In the genomic region with DNA sequence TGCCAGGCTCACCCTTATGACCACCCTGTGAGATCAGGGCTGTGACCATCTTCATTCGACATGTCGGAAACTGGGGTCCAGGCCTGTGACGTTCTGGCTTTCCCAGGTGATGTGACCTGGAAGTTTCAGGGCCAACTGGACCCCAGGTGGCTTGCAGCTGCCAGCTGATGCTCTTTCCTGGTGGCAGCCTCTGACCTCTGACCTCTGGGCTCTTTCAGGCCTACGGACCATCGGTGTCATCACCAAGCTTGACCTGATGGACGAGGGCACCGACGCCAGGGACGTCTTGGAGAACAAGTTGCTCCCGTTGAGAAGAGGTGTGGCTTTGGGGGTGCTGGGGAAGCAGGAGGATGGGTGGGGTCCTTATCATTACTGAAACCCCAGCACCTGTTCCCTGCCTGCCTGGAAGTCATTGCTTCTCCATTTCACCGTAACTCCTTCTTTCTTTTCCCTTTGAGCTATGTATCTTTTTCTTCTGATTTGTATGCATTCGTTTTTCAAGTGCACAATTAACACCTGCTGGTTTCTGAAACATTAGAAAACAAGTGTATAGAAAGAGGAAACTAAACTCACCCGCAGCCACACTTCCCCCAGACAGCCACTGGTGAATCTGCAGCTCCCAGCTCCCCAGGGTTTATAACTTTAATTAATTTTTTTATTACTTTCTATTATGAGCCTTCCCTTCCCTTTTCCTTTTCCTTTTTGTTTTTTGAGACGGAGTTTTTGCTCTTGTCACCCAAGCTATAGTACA, we compare ENCODE assay signal across 15 cellular contexts. TPM values are rescaled to one million over a fixed set of nuclear protein-coding genes. Genes with fewer than 3 reads are reported as not detected.
DNase-seq lines count a peak whose midpoint lies in the region; ATAC-seq and TF ChIP-seq lines count a peak whose summit lies in the region.
"Had no signal": no experiment of that assay in that cellular context is flagged by ENCODE, and none has a peak within 500 bp of the region (broad histone marks: within the 10 kb centered on the region; RNA-seq: fewer than 3 reads in every experiment).

No MANE protein-coding gene starts in this region.

- no peak overlapping the region for H3K4me3 Mint-ChIP-seq in stimulated activated naive CD8-positive, alpha-beta T cell treated with anti-CD3 and anti-CD28 coated beads, Interleukin-15, Interleukin-2, amounts not matched to agents 100 ng/mL and 50 ng/mL, for 24 hours
- H3K4me3 Mint-ChIP-seq: stimulated activated effector memory CD8-positive, alpha-beta T cell treated with anti-CD3 and anti-CD28 coated beads, Interleukin-12 subunit alpha, Interleukin-12 subunit beta, amount 100 ng/mL, for 72 hours had no signal

- H3K27ac ChIP-seq in colonic mucosa, result peak overlapping the region; percentile 22
- H3K27ac ChIP-seq in transverse colon, result peak overlapping the region in 3 of 4 donors; percentile 11 to 62 (median 23)
- H3K27ac ChIP-seq in upper lobe of left lung, result peak overlapping the region in 2 of 4 donors; percentile 6 to 46
- H3K27ac ChIP-seq: sigmoid colon had no signal

- no peaks in the 10 kb centered on the region for H3K9me3 Mint-ChIP-seq in stimulated activated naive CD8-positive, alpha-beta T cell treated with anti-CD3 and anti-CD28 coated beads, Interleukin-15, Interleukin-2, amounts not matched to agents 100 ng/mL and 50 ng/mL, for 24 hours
- H3K9me3 Mint-ChIP-seq: stimulated activated effector memory CD8-positive, alpha-beta T cell treated with anti-CD3 and anti-CD28 coated beads, Interleukin-12 subunit alpha, Interleukin-12 subunit beta, amount 100 ng/mL, for 72 hours had no signal

- peaks cover 58% of the 10 kb centered on the region for H3K36me3 Mint-ChIP-seq in stimulated activated naive CD8-positive, alpha-beta T cell treated with anti-CD3 and anti-CD28 coated beads, Interleukin-15, Interleukin-2, amounts not matched to agents 100 ng/mL and 50 ng/mL, for 24 hours (ENCODE audit: low read depth)

- H3K36me3 ChIP-seq in colonic mucosa (peaks cover 26% of the 10 kb centered on the region), transverse colon (peaks cover 0 to 71% (median 30%) of the 10 kb centered on the region in 4 donors), upper lobe of left lung (peaks cover 28 to 97% (median 81%) of the 10 kb centered on the region in 4 donors)

- DNase-seq in stimulated activated naive CD8-positive, alpha-beta T cell treated with anti-CD3 and anti-CD28 coated beads, Interleukin-15, Interleukin-2, amounts not matched to agents 100 U/mL and 50 U/mL, for 24 hours, result no peak
- DNase-seq in NAMALWA (ENCODE audit: low spot score) (peak; percentile 70), colonic mucosa (no peak), transverse colon (peak; percentile 26), NCI-H524 (lab: John Stamatoyannopoulos, UW) (no peak), upper lobe of left lung (no peak)
- DNase-seq: activated CD4-positive, alpha-beta T cell treated with anti-CD3 and anti-CD28 coated beads for 1 hour; DMS153; KBM-7; NCI-H146; sigmoid colon had no signal

- no peaks in the 10 kb centered on the region for H3K27me3 ChIP-seq in colonic mucosa
- H3K27me3 ChIP-seq in transverse colon, result no peaks in the 10 kb centered on the region
- H3K27me3 ChIP-seq in upper lobe of left lung, result no peaks in the 10 kb centered on the region
- H3K27me3 ChIP-seq: sigmoid colon had no signal

- H3K4me1 ChIP-seq in colonic mucosa (no peaks in the 10 kb centered on the region), transverse colon (peaks cover 0 to 3% (median 1%) of the 10 kb centered on the region in 4 donors), upper lobe of left lung (peaks cover 3 to 16% (median 6%) of the 10 kb centered on the region in 4 donors)
- H3K4me1 ChIP-seq: sigmoid colon had no signal

- no peak for TF ChIP-seq EP300 in transverse colon (IDR thresholded peaks at IDR 0.05; ENCODE audit: low read depth)
- TF ChIP-seq EP300 in upper lobe of left lung (IDR thresholded peaks at IDR 0.05), result no peak

- no peaks in the 10 kb centered on the region for H3K9me3 ChIP-seq in colonic mucosa
- no peaks in the 10 kb centered on the region for H3K9me3 ChIP-seq in transverse colon
- no peaks in the 10 kb centered on the region for H3K9me3 ChIP-seq in upper lobe of left lung
- H3K9me3 ChIP-seq: sigmoid colon had no signal

- TF ChIP-seq POLR2A in transverse colon (IDR thresholded peaks at IDR 0.05) (no peak), upper lobe of left lung (IDR thresholded peaks at IDR 0.05) (no peak)

- no peak for ATAC-seq in stimulated activated naive CD8-positive, alpha-beta T cell treated with anti-CD3 and anti-CD28 coated beads, Interleukin-15, Interleukin-2, amounts not matched to agents 100 U/mL and 50 U/mL, for 24 hours
- ATAC-seq in GM21576 (IDR thresholded peaks at IDR 0.05; ENCODE audit: unreplicated experiment), result no peak
- ATAC-seq in upper lobe of left lung (ENCODE audit: low FRiP score in 2 of 2), result no peak
- ATAC-seq: HCT116; stimulated activated effector memory CD8-positive, alpha-beta T cell treated with anti-CD3 and anti-CD28 coated beads, Interleukin-12 subunit alpha, Interleukin-12 subunit beta, amount 100 ng/mL, for 72 hours had no signal

- WGBS in transverse colon (ENCODE audit: low coverage in 1 of 2), 2 donors, result 59 to 63% methylated on average over 3 to 14 of the region's 14 CpGs
- WGBS in upper lobe of left lung, 2 donors, result 59 to 67% methylated on average over 14 of the region's 14 CpGs

- peaks cover 19% of the 10 kb centered on the region for H3K4me1 Mint-ChIP-seq in stimulated activated naive CD8-positive, alpha-beta T cell treated with anti-CD3 and anti-CD28 coated beads, Interleukin-15, Interleukin-2, amounts not matched to agents 100 ng/mL and 50 ng/mL, for 24 hours (ENCODE audit: low read depth)

- intact Hi-C loops in colonic mucosa (cut with DNase I) (no loop called here), transverse colon (cut with DNase I; ENCODE audit: low total_unique reads) (no loop called here)

- peak overlapping the region; percentile 61 for H3K27ac Mint-ChIP-seq in stimulated activated naive CD8-positive, alpha-beta T cell treated with anti-CD3 and anti-CD28 coated beads, Interleukin-15, Interleukin-2, amounts not matched to agents 100 ng/mL and 50 ng/mL, for 24 hours

- TF ChIP-seq CTCF in colonic mucosa (IDR thresholded peaks at IDR 0.05) (no peak), transverse colon (IDR thresholded peaks at IDR 0.05) (no peak), upper lobe of left lung (IDR thresholded peaks at IDR 0.05) (no peak)

- no peaks in the 10 kb centered on the region for H3K27me3 Mint-ChIP-seq in stimulated activated naive CD8-positive, alpha-beta T cell treated with anti-CD3 and anti-CD28 coated beads, Interleukin-15, Interleukin-2, amounts not matched to agents 100 ng/mL and 50 ng/mL, for 24 hours

- H3K9ac ChIP-seq in colonic mucosa (ENCODE audit: low read depth in 2 of 2, low read length in 2 of 2), result no peak overlapping the region

- H3K4me3 ChIP-seq in colonic mucosa (no peak overlapping the region), transverse colon (no peak overlapping the region), upper lobe of left lung (no peak overlapping the region)
- H3K4me3 ChIP-seq: sigmoid colon had no signal

- in situ Hi-C loops in transverse colon (cut with MboI; ENCODE audit: low pct_ligation_motif_present in 1 of 4, low pct_unique_long_range_greater_than_20kb in 1 of 4, low sequenced_read_pairs in 3 of 4), result no loop called here

RNA-seq across cellular contexts. Expression of a gene that starts 58.9 kb away (rescaled TPM):
- 10 to 100 TPM; 21.2 to 22.5 TPM for total RNA-seq in colonic mucosa
- 10 to 100 TPM in 3 of 4 donors, 1 to 10 TPM in 1; 2.8 to 40.4 (median 24.4) TPM for total RNA-seq in transverse colon
- 10 to 100 TPM; 11.3 to 40.7 (median 25.1) TPM for total RNA-seq in upper lobe of left lung

RNA-seq across cellular contexts. Expression of a gene that starts 59.2 kb away (rescaled TPM):
- 100 to 1,000 TPM; 450 to 461 TPM for total RNA-seq in colonic mucosa
- total RNA-seq in transverse colon, result 1,000 to 10,000 TPM in 1 of 4 donors, 100 to 1,000 TPM in 3; 469 to 1,152 (median 585) TPM
- total RNA-seq in upper lobe of left lung, result 100 to 1,000 TPM; 238 to 744 (median 318) TPM

Comparison
In these comparisons a context has a peak if more than half of its experiments do, and no peak if none do; other contexts are left out.
1. DNase-seq: peak in NAMALWA (single experiment) and transverse colon (single experiment); none in stimulated activated naive CD8-positive, alpha-beta T cell treated with anti-CD3 and anti-CD28 coated beads, Interleukin-15, Interleukin-2, amounts not matched to agents 100 U/mL and 50 U/mL, for 24 hours (single experiment), colonic mucosa (single experiment), NCI-H524 (0 of 2) and upper lobe of left lung (0 of 2).